In genomic region chr19:46803555-46803954, GRCh38 we compare ENCODE assay signal across 19 cellular contexts. TPM values are rescaled to one million over a fixed set of nuclear protein-coding genes. Genes with fewer than 3 reads are reported as not detected.
DNase-seq lines count a peak whose midpoint lies in the region; ATAC-seq and TF ChIP-seq lines count a peak whose summit lies in the region.
"Had no signal": no experiment of that assay in that cellular context is flagged by ENCODE, and none has a peak within 500 bp of the region (broad histone marks: within the 10 kb centered on the region; RNA-seq: fewer than 3 reads in every experiment).

No MANE protein-coding gene starts in this region.

- DNase-seq in HT-29 (ENCODE audit: low spot score) (peak; percentile 47), hepatocyte (ENCODE audit: low spot score) (peak; percentile 43), mucosa of descending colon (peak in 1 of 3 donors; percentile 33)
- no peak for DNase-seq in effector CD8-positive, alpha-beta T cell (lab: John Stamatoyannopoulos, UW)
- no peak for DNase-seq in CD8-positive, alpha-beta memory T cell
- DNase-seq: ACHN; CD4-positive, alpha-beta T cell; DMS79 treated with DMSO at 0.1 percent for 48 hours; GF-D8; HCEC 1CT; KG1; NCI-H1105 treated with DMSO at 0.1 percent for 48 hours; NCI-H187; NCI-H446 treated with DMSO at 0.1 percent for 48 hours; NCI-H82; SHP77 had no signal

- no peak overlapping the region for H2AFZ ChIP-seq in hepatocyte

- no peak overlapping the region for H3K4me3 Mint-ChIP-seq in CD8-positive, alpha-beta memory T cell
- H3K4me3 Mint-ChIP-seq: CD4-positive, alpha-beta T cell had no signal

- H3K4me3 ChIP-seq in hepatocyte: no peak overlapping the region
- no peak overlapping the region for H3K4me3 ChIP-seq in mucosa of descending colon
- H3K4me3 ChIP-seq in CD8-positive, alpha-beta memory T cell (ENCODE audit: low read length): no peak overlapping the region

- no peaks in the 10 kb centered on the region for H3K4me1 Mint-ChIP-seq in CD8-positive, alpha-beta memory T cell

- CTCF ChIA-PET in CD8-positive, alpha-beta memory T cell (lab: Charles Lee): interaction anchor here (0.8 to 1.1 kb wide), 2 partner anchors 15 to 131 kb away, joined by 4 read pairs; partner anchors contain the start of gene SLC1A5

- no peak for TF ChIP-seq CTCF in hepatocyte (IDR thresholded peaks at IDR 0.05; ENCODE audit: poor library complexity)
- TF ChIP-seq CTCF in mucosa of descending colon (IDR thresholded peaks at IDR 0.05): no peak

- POLR2A ChIA-PET in CD8-positive, alpha-beta memory T cell (lab: Charles Lee): no interaction called here

- WGBS in hepatocyte (ENCODE audit: low lambda C conversion rate, missing lambda C conversion rate): 56% methylated on average over 2 of the region's 2 CpGs

- H3K9me2 ChIP-seq in hepatocyte (replicated peaks; ENCODE audit: insufficient read depth): no peaks in the 10 kb centered on the region

- H3K4me1 ChIP-seq in hepatocyte (ENCODE audit: insufficient read depth): no peaks in the 10 kb centered on the region
- peaks cover 4% of the 10 kb centered on the region for H3K4me1 ChIP-seq in mucosa of descending colon (ENCODE audit: low read depth)
- no peaks in the 10 kb centered on the region for H3K4me1 ChIP-seq in CD8-positive, alpha-beta memory T cell (ENCODE audit: insufficient read depth, low read length)

- H3K27me3 Mint-ChIP-seq in CD8-positive, alpha-beta memory T cell: no peaks in the 10 kb centered on the region
- H3K27me3 Mint-ChIP-seq: CD4-positive, alpha-beta T cell had no signal

- no peaks in the 10 kb centered on the region for H3K36me3 Mint-ChIP-seq in CD8-positive, alpha-beta memory T cell

- no peak overlapping the region for H3K27ac Mint-ChIP-seq in CD8-positive, alpha-beta memory T cell
- H3K27ac Mint-ChIP-seq: CD4-positive, alpha-beta T cell had no signal

- H3K27ac ChIP-seq in hepatocyte: peak overlapping the region; percentile 72
- no peak overlapping the region for H3K27ac ChIP-seq in CD8-positive, alpha-beta memory T cell (ENCODE audit: low read depth, low read length)
- H3K27ac ChIP-seq: HL-60 had no signal

- ATAC-seq in mucosa of descending colon: peak; percentile 75
- no peak for ATAC-seq in HG03280 (IDR thresholded peaks at IDR 0.05; ENCODE audit: unreplicated experiment)
- ATAC-seq: SK-N-SH treated with all-trans-retinoic acid at 6 μM for 48 hours had no signal

- H3K9me3 Mint-ChIP-seq in CD8-positive, alpha-beta memory T cell: no peaks in the 10 kb centered on the region
- H3K9me3 Mint-ChIP-seq: CD4-positive, alpha-beta T cell had no signal

- H3K79me2 ChIP-seq in hepatocyte: no peaks in the 10 kb centered on the region

- H3K4me2 ChIP-seq in hepatocyte: no peak overlapping the region

- H3K36me3 ChIP-seq in hepatocyte (replicated peaks; ENCODE audit: insufficient read depth, low read depth): no peaks in the 10 kb centered on the region
- no peaks in the 10 kb centered on the region for H3K36me3 ChIP-seq in mucosa of descending colon (ENCODE audit: low read depth)
- no peaks in the 10 kb centered on the region for H3K36me3 ChIP-seq in CD8-positive, alpha-beta memory T cell (ENCODE audit: insufficient read depth, low read length)

- no peaks in the 10 kb centered on the region for H3K27me3 ChIP-seq in hepatocyte
- H3K27me3 ChIP-seq in CD8-positive, alpha-beta memory T cell (ENCODE audit: insufficient read depth, low read length, poor library complexity, severe bottlenecking): no peaks in the 10 kb centered on the region

- intact Hi-C loops in mucosa of descending colon (cut with DNase I, micrococcal nuclease): no loop called here

- H4K20me1 ChIP-seq in hepatocyte (ENCODE audit: insufficient read depth, poor library complexity, severe bottlenecking): no peaks in the 10 kb centered on the region

- no peaks in the 10 kb centered on the region for H3K9me3 ChIP-seq in hepatocyte (ENCODE audit: low read depth)
- H3K9me3 ChIP-seq in mucosa of descending colon: no peaks in the 10 kb centered on the region
- H3K9me3 ChIP-seq in CD8-positive, alpha-beta memory T cell (ENCODE audit: low read length): no peaks in the 10 kb centered on the region

RNA-seq across cellular contexts. Expression of gene SLC1A5, which starts 15.2 kb away (rescaled TPM):
- 772 and 790 TPM in 2 replicates for total RNA-seq in HT-29 (2014; rRNA removed; shearing (Covaris generic))
- total RNA-seq in hepatocyte (84.6 and 87.9 TPM in 2 replicates), mucosa of descending colon (100 to 1,000 TPM in 1 of 3 donors, 10 to 100 TPM in 2; 54.7 to 101 (median 89.2) TPM)
- 171 and 176 TPM in 2 replicates for polyA plus RNA-seq in hepatocyte
- total RNA-seq in CD8-positive, alpha-beta memory T cell: 100 to 1,000 TPM; 377 to 380 TPM
- polyA plus RNA-seq in CD8-positive, alpha-beta memory T cell: 19.1 TPM

RNA-seq across cellular contexts. Expression of gene AP2S1, which starts 47.1 kb away (rescaled TPM):
- total RNA-seq in HT-29 (2014; rRNA removed; shearing (Covaris generic)): 527 and 544 TPM in 2 replicates
- total RNA-seq in hepatocyte (109 and 129 TPM in 2 replicates), mucosa of descending colon (100 to 1,000 TPM in 2 of 3 donors, 10 to 100 TPM in 1; 90.8 to 141 (median 107) TPM)
- 349 and 392 TPM in 2 replicates for polyA plus RNA-seq in hepatocyte
- total RNA-seq in CD8-positive, alpha-beta memory T cell: 100 to 1,000 TPM; 121 TPM
- 74.3 TPM for polyA plus RNA-seq in CD8-positive, alpha-beta memory T cell

RNA-seq across cellular contexts. Expression of gene ARHGAP35, which starts 57.2 kb away (rescaled TPM):
- total RNA-seq in HT-29 (2014; rRNA removed; shearing (Covaris generic)): 53.6 and 63.9 TPM in 2 replicates
- total RNA-seq in hepatocyte (44.3 and 48.1 TPM in 2 replicates), mucosa of descending colon (10 to 100 TPM; 56.5 to 85.3 (median 82.7) TPM)
- polyA plus RNA-seq in hepatocyte: 11.5 and 18.6 TPM in 2 replicates
- total RNA-seq in CD8-positive, alpha-beta memory T cell: 10 to 100 TPM; 26.7 to 27.3 TPM
- 12.2 TPM for polyA plus RNA-seq in CD8-positive, alpha-beta memory T cell

RNA-seq across cellular contexts. Expression of gene STRN4, which starts 57.3 kb away (rescaled TPM):
- 229 and 268 TPM in 2 replicates for total RNA-seq in HT-29 (2014; rRNA removed; shearing (Covaris generic))
- total RNA-seq in hepatocyte (57.6 and 64.1 TPM in 2 replicates), mucosa of descending colon (10 to 100 TPM; 68.3 to 79.2 (median 73.7) TPM)
- 58.0 and 63.7 TPM in 2 replicates for polyA plus RNA-seq in hepatocyte
- total RNA-seq in CD8-positive, alpha-beta memory T cell: 10 to 100 TPM; 68.8 to 70.4 TPM
- 23.2 TPM for polyA plus RNA-seq in CD8-positive, alpha-beta memory T cell

RNA-seq across cellular contexts. Expression of gene FKRP, which starts 57.7 kb away (rescaled TPM):
- total RNA-seq in HT-29 (2014; rRNA removed; shearing (Covaris generic)): 30.7 and 30.8 TPM in 2 replicates
- 17.0 and 18.7 TPM in 2 replicates for total RNA-seq in hepatocyte
- polyA plus RNA-seq in hepatocyte: 21.2 and 23.6 TPM in 2 replicates
- total RNA-seq in mucosa of descending colon: 10 to 100 TPM; 10.7 to 19.8 (median 10.9) TPM
- total RNA-seq in CD8-positive, alpha-beta memory T cell: 10 to 100 TPM; 21.6 to 24.4 TPM
- polyA plus RNA-seq in CD8-positive, alpha-beta memory T cell: 6.4 TPM

Comparison
In these comparisons a context has a peak if more than half of its experiments do, and no peak if none do; other contexts are left out.
1. DNase-seq: peak in HT-29 (single experiment) and hepatocyte (single experiment); none in effector CD8-positive, alpha-beta T cell (single experiment) and CD8-positive, alpha-beta memory T cell (0 of 5).